ENCODE assay signal across 8 cellular contexts in the genomic region with DNA sequence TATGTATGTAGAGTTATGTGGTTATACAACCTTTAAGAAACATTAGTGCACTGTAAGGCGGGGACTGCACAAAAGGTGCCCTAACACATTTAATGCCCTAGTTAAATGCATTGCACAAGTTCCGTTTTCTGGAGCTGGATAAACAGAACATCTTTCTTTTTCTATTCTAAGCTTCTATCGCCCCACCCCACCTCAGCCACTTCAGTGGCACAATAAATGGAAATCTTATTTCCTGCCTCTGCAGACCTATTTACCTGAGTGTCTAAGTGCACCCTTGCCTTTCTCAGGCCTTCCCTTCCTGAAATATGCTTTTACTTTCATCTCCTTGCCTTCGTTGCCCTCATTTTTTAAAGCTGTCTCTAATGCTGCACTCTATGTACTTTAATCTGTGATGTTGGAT.
DNase-seq lines count a peak whose midpoint lies in the region; ATAC-seq and TF ChIP-seq lines count a peak whose summit lies in the region.

No MANE protein-coding gene starts in this region.

- peaks cover 23 to 40% (median 31%) of the 10 kb centered on the region in 3 donors for H3K4me1 Mint-ChIP-seq in CD8-positive, alpha-beta memory T cell
- peaks cover 16% of the 10 kb centered on the region for H3K4me1 Mint-ChIP-seq in T-helper 2 cell treated with Interferon-gamma antibody and Interleukin-4, amounts not matched to agents 5 μg/mL and 100 μg/mL, for 36 hours (ENCODE audit: low read depth)
- H3K4me1 Mint-ChIP-seq in mesothelial cell of epicardium = peaks cover 76% of the 10 kb centered on the region

- peak overlapping the region in 6 of 7 donors; percentile 2 to 61 (median 14) for H3K4me3 Mint-ChIP-seq in CD8-positive, alpha-beta memory T cell
- H3K4me3 Mint-ChIP-seq in T-helper 2 cell treated with Interferon-gamma antibody and Interleukin-4, amounts not matched to agents 5 μg/mL and 100 μg/mL, for 36 hours = peak overlapping the region; percentile 1
- no peak overlapping the region for H3K4me3 Mint-ChIP-seq in mesothelial cell of epicardium

- POLR2A ChIA-PET in CD8-positive, alpha-beta memory T cell (lab: Charles Lee) = no interaction called here

- H3K9me3 Mint-ChIP-seq in CD8-positive, alpha-beta memory T cell = peaks cover 9 to 16% (median 13%) of the 10 kb centered on the region in 5 donors
- H3K9me3 Mint-ChIP-seq in T-helper 2 cell treated with Interferon-gamma antibody and Interleukin-4, amounts not matched to agents 5 μg/mL and 100 μg/mL, for 36 hours = peaks cover 14% of the 10 kb centered on the region
- H3K9me3 Mint-ChIP-seq in mesothelial cell of epicardium = peaks cover 13% of the 10 kb centered on the region

- H3K9me3 ChIP-seq in CD8-positive, alpha-beta memory T cell (ENCODE audit: low read length) = no peaks in the 10 kb centered on the region

- DNase-seq in CD8-positive, alpha-beta memory T cell = peak in 3 of 5 donors; percentile 8 to 47 (median 41)
- no peak for DNase-seq in T-helper 2 cell treated with Interferon-gamma antibody and Interleukin-4, amounts not matched to agents 5 μg/mL and 100 μg/mL, for 36 hours (ENCODE audit: low spot score)
- no peak for DNase-seq in mesothelial cell of epicardium (ENCODE audit: low spot score in 2 of 2, unreplicated experiment in 2 of 2)
- no peak for DNase-seq in NCI-H1930 (lab: John Stamatoyannopoulos, UW)
- no peak for DNase-seq in HuH-7 (ENCODE audit: low spot score)
- DNase-seq in 8988T = no peak

- H3K27ac Mint-ChIP-seq in CD8-positive, alpha-beta memory T cell = peak overlapping the region in 7 of 8 donors; percentile 4 to 96 (median 72)
- peak overlapping the region; percentile 10 for H3K27ac Mint-ChIP-seq in T-helper 2 cell treated with Interferon-gamma antibody and Interleukin-4, amounts not matched to agents 5 μg/mL and 100 μg/mL, for 36 hours
- peak overlapping the region; percentile 91 for H3K27ac Mint-ChIP-seq in mesothelial cell of epicardium

- ATAC-seq in GM21825 (IDR thresholded peaks at IDR 0.05; ENCODE audit: unreplicated experiment) = peak; percentile 43
- ATAC-seq in HG03135 (IDR thresholded peaks at IDR 0.05; ENCODE audit: unreplicated experiment) = no peak

- H3K36me3 Mint-ChIP-seq in CD8-positive, alpha-beta memory T cell = peaks cover 0 to 9% (median 0%) of the 10 kb centered on the region in 3 donors
- H3K36me3 Mint-ChIP-seq in T-helper 2 cell treated with Interferon-gamma antibody and Interleukin-4, amounts not matched to agents 5 μg/mL and 100 μg/mL, for 36 hours (ENCODE audit: low read depth) = no peaks in the 10 kb centered on the region
- peaks cover 18% of the 10 kb centered on the region for H3K36me3 Mint-ChIP-seq in mesothelial cell of epicardium

- CTCF ChIA-PET in CD8-positive, alpha-beta memory T cell (lab: Charles Lee) = no interaction called here

- H3K36me3 ChIP-seq in CD8-positive, alpha-beta memory T cell (ENCODE audit: insufficient read depth, low read length) = no peaks in the 10 kb centered on the region

- H3K27me3 Mint-ChIP-seq in CD8-positive, alpha-beta memory T cell = peaks cover 0 to 4% of the 10 kb centered on the region in 2 donors
- H3K27me3 Mint-ChIP-seq in T-helper 2 cell treated with Interferon-gamma antibody and Interleukin-4, amounts not matched to agents 5 μg/mL and 100 μg/mL, for 36 hours (ENCODE audit: low read depth) = no peaks in the 10 kb centered on the region
- no peaks in the 10 kb centered on the region for H3K27me3 Mint-ChIP-seq in mesothelial cell of epicardium (ENCODE audit: low read depth)

- no peak for TF ChIP-seq CTCF in mesothelial cell of epicardium (IDR thresholded peaks at IDR 0.05; ENCODE audit: unreplicated experiment)

- no peaks in the 10 kb centered on the region for H3K27me3 ChIP-seq in CD8-positive, alpha-beta memory T cell (ENCODE audit: insufficient read depth, low read length, poor library complexity, severe bottlenecking)

- H3K4me1 ChIP-seq in CD8-positive, alpha-beta memory T cell (ENCODE audit: insufficient read depth, low read length) = peaks cover 34% of the 10 kb centered on the region

- no peak overlapping the region for H3K27ac ChIP-seq in CD8-positive, alpha-beta memory T cell (ENCODE audit: low read depth, low read length)

- no peak overlapping the region for H3K4me3 ChIP-seq in CD8-positive, alpha-beta memory T cell (ENCODE audit: low read length)

Comparison
In these comparisons a context has a peak if more than half of its experiments do, and no peak if none do; other contexts are left out.
1. DNase-seq: peak in CD8-positive, alpha-beta memory T cell (3 of 5); none in T-helper 2 cell treated with Interferon-gamma antibody and Interleukin-4, amounts not matched to agents 5 μg/mL and 100 μg/mL, for 36 hours (single experiment), mesothelial cell of epicardium (0 of 2), NCI-H1930 (0 of 2), HuH-7 (single experiment) and 8988T (single experiment).
2. H3K27ac Mint-ChIP-seq: peak in every context shown above with its lines; median percentile 91 in mesothelial cell of epicardium; 72 in CD8-positive, alpha-beta memory T cell; 10 in T-helper 2 cell treated with Interferon-gamma antibody and Interleukin-4, amounts not matched to agents 5 μg/mL and 100 μg/mL, for 36 hours.